8 cellular contexts compared by ENCODE assay signal in genomic region chr16:24897522-24897921, GRCh38. TPM values are rescaled to one million over a fixed set of nuclear protein-coding genes. Genes with fewer than 3 reads are reported as not detected.
"Had no signal": no experiment of that assay in that cellular context is flagged by ENCODE, and none has a peak within 500 bp of the region (broad histone marks: within the 10 kb centered on the region; RNA-seq: fewer than 3 reads in every experiment).

No MANE protein-coding gene starts in this region.

RNA-seq across cellular contexts. Expression of gene SLC5A11, which starts 51.8 kb away (rescaled TPM):
- total RNA-seq: kidney epithelial cell, left cardiac atrium, left ventricle myocardium superior, lower leg skin, lung microvascular endothelial cell, mammary epithelial cell, myocyte had no signal
- polyA plus RNA-seq: immature natural killer cell had no signal
